Comparison of ENCODE assay signal across 14 cellular contexts in the genomic region with DNA sequence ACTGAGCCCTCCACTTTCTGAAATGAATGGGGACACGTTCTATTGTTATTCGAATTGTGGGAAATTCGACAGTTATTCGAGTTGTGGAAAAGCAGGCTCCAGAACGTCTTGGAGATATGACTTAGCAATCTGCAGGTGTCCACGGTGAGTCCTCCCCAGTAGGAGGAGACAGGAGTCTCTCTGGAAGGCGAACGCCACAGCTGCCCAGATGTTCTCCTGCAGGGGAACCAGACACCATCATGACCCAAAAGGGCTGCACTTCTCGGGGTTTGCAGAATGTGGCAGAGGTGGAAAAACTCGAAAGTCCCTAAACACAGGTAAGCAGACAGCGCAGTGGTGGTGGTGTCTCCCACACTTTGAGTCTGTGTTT.
DNase-seq lines count a peak whose midpoint lies in the region; ATAC-seq and TF ChIP-seq lines count a peak whose summit lies in the region.
"Had no signal": no experiment of that assay in that cellular context is flagged by ENCODE, and none has a peak within 500 bp of the region (broad histone marks: within the 10 kb centered on the region; RNA-seq: fewer than 3 reads in every experiment).

No MANE protein-coding gene starts in this region.

- peaks cover 3% of the 10 kb centered on the region for H3K27me3 Mint-ChIP-seq in endodermal cell (ENCODE audit: insufficient read depth)
- H3K27me3 Mint-ChIP-seq in osteocyte (ENCODE audit: unreplicated experiment), result no peaks in the 10 kb centered on the region
- peaks cover 21% of the 10 kb centered on the region for H3K27me3 Mint-ChIP-seq in T-helper 17 cell
- no peaks in the 10 kb centered on the region for H3K27me3 Mint-ChIP-seq in activated naive CD4-positive, alpha-beta T cell treated with anti-CD3 and anti-CD28 coated beads, Interleukin-2, amount 10 ng/mL, durations not matched to agents 7 days and 5 days

- H3K4me2 ChIP-seq in BLaER1, result peak overlapping the region; percentile 88

- H3K27ac ChIP-seq in BLaER1 (no peak overlapping the region), endodermal cell (ENCODE audit: low read depth, low read length) (no peak overlapping the region)
- H3K27ac ChIP-seq: C4-2B had no signal

- no peak for TF ChIP-seq CTCF in endodermal cell (conservative IDR thresholded peaks at IDR 0.05)
- no peak for TF ChIP-seq CTCF in osteocyte (IDR thresholded peaks at IDR 0.05)

- H3K27ac Mint-ChIP-seq in endodermal cell (no peak overlapping the region), osteocyte (ENCODE audit: unreplicated experiment) (no peak overlapping the region), T-helper 17 cell (no peak overlapping the region)
- H3K27ac Mint-ChIP-seq in activated naive CD4-positive, alpha-beta T cell treated with anti-CD3 and anti-CD28 coated beads, Interleukin-2, amount 10 ng/mL, durations not matched to agents 7 days and 5 days, result no peak overlapping the region
- H3K27ac Mint-ChIP-seq: IgD-negative memory B cell had no signal

- H3K36me3 Mint-ChIP-seq in endodermal cell (ENCODE audit: low read depth) (no peaks in the 10 kb centered on the region), osteocyte (ENCODE audit: unreplicated experiment) (no peaks in the 10 kb centered on the region), T-helper 17 cell (ENCODE audit: low read depth) (peaks cover 3% of the 10 kb centered on the region)
- H3K36me3 Mint-ChIP-seq in activated naive CD4-positive, alpha-beta T cell treated with anti-CD3 and anti-CD28 coated beads, Interleukin-2, amount 10 ng/mL, durations not matched to agents 7 days and 5 days, result no peaks in the 10 kb centered on the region
- H3K36me3 Mint-ChIP-seq: CD4-positive, alpha-beta memory T cell had no signal

- H3K27me3 ChIP-seq in BLaER1, result no peaks in the 10 kb centered on the region
- H3K27me3 ChIP-seq in H7 (ENCODE audit: control insufficient read depth, insufficient read depth, low read length), result no peaks in the 10 kb centered on the region
- H3K27me3 ChIP-seq in endodermal cell (ENCODE audit: control insufficient read depth, insufficient read depth, low read length, poor library complexity, severe bottlenecking), result no peaks in the 10 kb centered on the region

- peaks cover 29% of the 10 kb centered on the region for H3K9me3 ChIP-seq in BLaER1
- H3K9me3 ChIP-seq in endodermal cell (ENCODE audit: control insufficient read depth, low read length), result no peaks in the 10 kb centered on the region
- H3K9me3 ChIP-seq in T-helper 17 cell (ENCODE audit: control insufficient read depth, low read length, poor library complexity, severe bottlenecking), result no peaks in the 10 kb centered on the region

- no peak overlapping the region for H3K9ac ChIP-seq in BLaER1
- no peak overlapping the region for H3K9ac ChIP-seq in endodermal cell (ENCODE audit: extremely low read depth, low read length, poor library complexity, severe bottlenecking)

- H3K4me3 ChIP-seq in BLaER1 (no peak overlapping the region), H7 (ENCODE audit: insufficient read depth, low read depth, low read length) (no peak overlapping the region), endodermal cell (ENCODE audit: low read length) (no peak overlapping the region)
- H3K4me3 ChIP-seq: GM12878 had no signal

- no peaks in the 10 kb centered on the region for H4K20me1 ChIP-seq in BLaER1

- peak; percentile 53 for DNase-seq in H7
- DNase-seq in endodermal cell, result peak; percentile 43
- peak; percentile 42 for DNase-seq in osteocyte (ENCODE audit: extremely low spot score, unreplicated experiment)
- DNase-seq in KG1 (lab: John Stamatoyannopoulos, UW), result no peak
- no peak for DNase-seq in T-helper 17 cell
- DNase-seq in activated naive CD4-positive, alpha-beta T cell treated with anti-CD3 and anti-CD28 coated beads, Interleukin-2, amount 10 ng/mL, durations not matched to agents 7 days and 5 days, result no peak
- DNase-seq: ACHN; CD4-positive, alpha-beta memory T cell; DMS79; H9 had no signal

- peaks cover 67% of the 10 kb centered on the region for H3K4me1 ChIP-seq in BLaER1
- H3K4me1 ChIP-seq in endodermal cell (ENCODE audit: control insufficient read depth, insufficient read depth, low read length), result peaks cover 3% of the 10 kb centered on the region

- ATAC-seq in T-helper 17 cell, result no peak
- ATAC-seq: GM12878 had no signal

- H3K4me1 Mint-ChIP-seq in endodermal cell (peaks cover 11% of the 10 kb centered on the region), osteocyte (ENCODE audit: unreplicated experiment) (peaks cover 12% of the 10 kb centered on the region), T-helper 17 cell (no peaks in the 10 kb centered on the region)
- H3K4me1 Mint-ChIP-seq in activated naive CD4-positive, alpha-beta T cell treated with anti-CD3 and anti-CD28 coated beads, Interleukin-2, amount 10 ng/mL, durations not matched to agents 7 days and 5 days, result no peaks in the 10 kb centered on the region
- H3K4me1 Mint-ChIP-seq: CD4-positive, alpha-beta memory T cell; IgD-negative memory B cell had no signal

- no peak overlapping the region for H3K4me3 Mint-ChIP-seq in endodermal cell
- no peak overlapping the region for H3K4me3 Mint-ChIP-seq in osteocyte (ENCODE audit: unreplicated experiment)
- H3K4me3 Mint-ChIP-seq in T-helper 17 cell, result no peak overlapping the region
- H3K4me3 Mint-ChIP-seq in activated naive CD4-positive, alpha-beta T cell treated with anti-CD3 and anti-CD28 coated beads, Interleukin-2, amount 10 ng/mL, durations not matched to agents 7 days and 5 days, result no peak overlapping the region
- H3K4me3 Mint-ChIP-seq: H9, IgD-negative memory B cell had no signal

- CTCF ChIA-PET in activated naive CD4-positive, alpha-beta T cell treated with anti-CD3 and anti-CD28 coated beads, Interleukin-2, amount 10 ng/mL, durations not matched to agents 7 days and 5 days (lab: Charles Lee), result no interaction called here

- H3K36me3 ChIP-seq in BLaER1, result no peaks in the 10 kb centered on the region
- no peaks in the 10 kb centered on the region for H3K36me3 ChIP-seq in H7 (replicated peaks; ENCODE audit: control insufficient read depth, insufficient read depth, low read length)
- H3K36me3 ChIP-seq in endodermal cell (ENCODE audit: control insufficient read depth, insufficient read depth, low read length), result no peaks in the 10 kb centered on the region

- 80 to 84% methylated on average over 11 of the region's 11 CpGs for WGBS in endodermal cell (ENCODE audit: insufficient coverage in 1 of 2, insufficient read length in 1 of 2), 2 experiments

- H3K9me3 Mint-ChIP-seq in endodermal cell, result peaks cover 2% of the 10 kb centered on the region
- H3K9me3 Mint-ChIP-seq in osteocyte (ENCODE audit: unreplicated experiment), result no peaks in the 10 kb centered on the region
- peaks cover 4% of the 10 kb centered on the region for H3K9me3 Mint-ChIP-seq in activated naive CD4-positive, alpha-beta T cell treated with anti-CD3 and anti-CD28 coated beads, Interleukin-2, amount 10 ng/mL, durations not matched to agents 7 days and 5 days

Comparison
In these comparisons a context has a peak if more than half of its experiments do, and no peak if none do; other contexts are left out.
1. DNase-seq: peak in H7 (single experiment), endodermal cell (single experiment) and osteocyte (single experiment); none in KG1 (single experiment), T-helper 17 cell (0 of 3) and activated naive CD4-positive, alpha-beta T cell treated with anti-CD3 and anti-CD28 coated beads, Interleukin-2, amount 10 ng/mL, durations not matched to agents 7 days and 5 days (single experiment).